1 cellular context compared by ENCODE assay signal in the genomic region with DNA sequence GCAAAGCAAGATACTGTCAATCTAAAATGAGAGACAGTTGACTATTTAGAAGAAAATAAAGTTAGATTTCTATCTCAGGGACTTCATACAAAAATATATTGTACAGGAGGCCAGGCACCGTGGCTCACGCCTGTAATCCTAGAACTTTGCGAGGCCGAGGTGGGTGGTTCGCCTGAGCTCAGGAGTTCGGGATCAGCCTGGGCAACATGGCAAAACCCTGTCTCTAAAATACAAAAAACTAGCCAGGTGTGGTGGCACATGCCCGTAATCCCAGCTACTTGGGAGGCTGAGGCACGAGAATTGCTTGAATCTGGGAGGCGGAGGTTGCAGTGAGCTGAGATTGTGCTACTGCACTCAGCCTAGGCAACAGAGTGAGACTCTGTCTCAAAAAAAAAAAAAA. TPM values are rescaled to one million over a fixed set of nuclear protein-coding genes. Genes with fewer than 3 reads are reported as not detected.
"Had no signal": no experiment of that assay in that cellular context is flagged by ENCODE, and none has a peak within 500 bp of the region (broad histone marks: within the 10 kb centered on the region; RNA-seq: fewer than 3 reads in every experiment).

No MANE protein-coding gene starts in this region.

RNA-seq across cellular contexts. Expression of a gene that starts 8.8 kb away (rescaled TPM):
- polyA plus RNA-seq: keratinocyte had no signal
